ENCODE assay signal across 11 cellular contexts in genomic region chr4:139767168-139767567, GRCh38.
DNase-seq lines count a peak whose midpoint lies in the region; ATAC-seq lines count a peak whose summit lies in the region.
"Had no signal": no experiment of that assay in that cellular context is flagged by ENCODE, and none has a peak within 500 bp of the region (broad histone marks: within the 10 kb centered on the region; RNA-seq: fewer than 3 reads in every experiment).

No MANE protein-coding gene starts in this region.

- DNase-seq in A172 (ENCODE audit: low spot score) (peak; percentile 35), HCEC 1CT (peak; percentile 14), SKM-1 (lab: John Stamatoyannopoulos, UW; ENCODE audit: unreplicated experiment) (peak; percentile 43), glomerular visceral epithelial cell (ENCODE audit: extremely low spot score) (peak; percentile 80), NCI-H1930 (lab: John Stamatoyannopoulos, UW) (no peak), NCI-H510A (lab: John Stamatoyannopoulos, UW) (no peak), Kasumi-1 (lab: John Stamatoyannopoulos, UW) (no peak)
- DNase-seq: 8988T, MM.1S had no signal

- ATAC-seq in GM19395 (IDR thresholded peaks at IDR 0.05; ENCODE audit: unreplicated experiment), result no peak
- ATAC-seq: WTC11 had no signal

Comparison
In these comparisons a context has a peak if more than half of its experiments do, and no peak if none do; other contexts are left out.
1. DNase-seq: peak in A172 (single experiment), HCEC 1CT (single experiment), SKM-1 (single experiment) and glomerular visceral epithelial cell (single experiment); none in NCI-H1930 (0 of 2), NCI-H510A (single experiment) and Kasumi-1 (0 of 2).